16 cellular contexts compared by ENCODE assay signal in the genomic region with DNA sequence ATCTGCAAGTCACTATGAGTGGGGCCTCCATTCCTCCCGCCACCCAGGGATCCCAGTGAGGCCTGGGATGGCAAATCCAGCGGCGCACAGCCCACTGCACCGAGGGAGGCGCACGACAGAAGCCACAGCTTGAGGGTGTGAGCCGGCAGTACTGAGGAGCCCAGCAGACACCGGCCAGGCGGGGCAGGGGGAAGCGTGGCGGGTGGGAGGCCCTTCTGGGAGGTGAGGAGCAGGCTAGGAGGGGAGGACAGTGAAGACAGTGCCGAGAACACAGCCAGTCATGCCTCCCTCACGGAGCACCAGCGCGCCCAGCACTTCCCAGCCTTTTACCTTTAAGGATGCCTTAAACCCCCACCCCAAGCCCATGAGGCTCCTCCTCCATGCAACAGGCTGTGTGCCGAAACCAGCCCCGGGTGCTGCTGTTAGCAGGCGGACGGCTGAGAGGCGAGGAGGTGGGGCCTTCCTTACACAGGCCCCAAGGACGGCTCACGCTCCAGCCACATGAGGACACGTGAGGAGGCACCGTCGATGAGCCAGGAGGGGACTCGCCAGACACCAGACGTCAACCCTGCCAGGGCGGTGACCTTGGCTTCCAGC.
DNase-seq lines count a peak whose midpoint lies in the region; ATAC-seq, FAIRE-seq and TF ChIP-seq lines count a peak whose summit lies in the region.
"Had no signal": no experiment of that assay in that cellular context is flagged by ENCODE, and none has a peak within 500 bp of the region (broad histone marks: within the 10 kb centered on the region; RNA-seq: fewer than 3 reads in every experiment).

No MANE protein-coding gene starts in this region.

- TF ChIP-seq POLR2A in HepG2 (IDR thresholded peaks at IDR 0.05; ENCODE audit: insufficient read depth in 1 of 2, low read depth in 2 of 2, low read length in 2 of 2), result no peak
- no peak for TF ChIP-seq POLR2A in right lobe of liver (IDR thresholded peaks at IDR 0.05)

- H3K27ac ChIP-seq in HepG2 (ENCODE audit: extremely low read length, insufficient read depth, low read length) (no peak overlapping the region), right lobe of liver (no peak overlapping the region), endodermal cell (ENCODE audit: low read depth, low read length) (no peak overlapping the region)
- H3K27ac ChIP-seq: A549, C4-2B, PC-9, RWPE1, SJSA1 had no signal

- intact Hi-C loops in HepG2 (cut with micrococcal nuclease; ENCODE audit: unreplicated experiment), result no loop called here
- intact Hi-C loops in right lobe of liver (cut with DNase I), result no loop called here

- H2AFZ ChIP-seq in HepG2 (ENCODE audit: low read length), result no peak overlapping the region
- H2AFZ ChIP-seq: PC-9 had no signal

- H3K4me1 ChIP-seq in HepG2 (ENCODE audit: insufficient read depth, low read length), result no peaks in the 10 kb centered on the region
- H3K4me1 ChIP-seq in right lobe of liver, result no peaks in the 10 kb centered on the region
- H3K4me1 ChIP-seq in endodermal cell (ENCODE audit: control insufficient read depth, insufficient read depth, low read length), result no peaks in the 10 kb centered on the region
- H3K4me1 ChIP-seq: A549, SJSA1 had no signal

- peaks cover 8% of the 10 kb centered on the region for H3K4me1 Mint-ChIP-seq in endodermal cell

- peak; percentile 10; the same call in 1 of the 3 replicates for ATAC-seq in HepG2
- no peak for ATAC-seq in right lobe of liver
- no peak for ATAC-seq in GM21737 (IDR thresholded peaks at IDR 0.05; ENCODE audit: unreplicated experiment)
- ATAC-seq in HG02970 (IDR thresholded peaks at IDR 0.05; ENCODE audit: low FRiP score, unreplicated experiment), result no peak
- ATAC-seq: A549 had no signal

- no peaks in the 10 kb centered on the region for H3K79me2 ChIP-seq in HepG2 (ENCODE audit: insufficient read depth, low read length)

- H3K4me3 ChIP-seq in HepG2 (replicated peaks in 1 of 3; ENCODE audit: insufficient read depth in 1 of 3, low read depth in 2 of 3, low read length in 3 of 3), result no peak overlapping the region
- H3K4me3 ChIP-seq in right lobe of liver, result no peak overlapping the region
- no peak overlapping the region for H3K4me3 ChIP-seq in endodermal cell (ENCODE audit: low read length)
- H3K4me3 ChIP-seq: A549, PC-9, SJSA1 had no signal

- no peaks in the 10 kb centered on the region for H3K36me3 ChIP-seq in HepG2 (replicated peaks in 1 of 2; ENCODE audit: control insufficient read depth in 1 of 2, insufficient read depth in 2 of 2, low read length in 2 of 2)
- no peaks in the 10 kb centered on the region for H3K36me3 ChIP-seq in right lobe of liver
- no peaks in the 10 kb centered on the region for H3K36me3 ChIP-seq in endodermal cell (ENCODE audit: control insufficient read depth, insufficient read depth, low read length)
- H3K36me3 ChIP-seq: SJSA1 had no signal

- no peak for TF ChIP-seq RAD21 in HepG2 (CRISPR knock-in tag; IDR thresholded peaks at IDR 0.05)

- H3K9ac ChIP-seq in HepG2 (ENCODE audit: insufficient read depth, low read depth, low read length) (no peak overlapping the region), endodermal cell (ENCODE audit: extremely low read depth, low read length, poor library complexity, severe bottlenecking) (no peak overlapping the region)

- FAIRE-seq in HepG2 (lab: Jason Lieb, UNC), result no peak
- FAIRE-seq: A549 had no signal

- DNase-seq in HepG2 (ENCODE audit: low spot score) (no peak), right lobe of liver (no peak), endodermal cell (peak; percentile 38), retina (peak; percentile 12), NCI-H1105 treated with DMSO at 0.1 percent for 48 hours (lab: John Stamatoyannopoulos, UW) (no peak)
- DNase-seq: KBM-7, NCI-H187 treated with DMSO at 0.1 percent for 48 hours, NCI-H345, NCI-H526, PC-9 had no signal

- H3K27ac Mint-ChIP-seq in endodermal cell, result no peak overlapping the region

- H3K27me3 Mint-ChIP-seq in endodermal cell (ENCODE audit: insufficient read depth), result peaks cover 2% of the 10 kb centered on the region

- CTCF ChIA-PET in HepG2 (lab: Yijun Ruan, JAX; ENCODE audit: low intra/inter-chr PET ratio, low total read pairs), result no interaction called here

- H3K9me3 Mint-ChIP-seq in endodermal cell, result peaks cover 43% of the 10 kb centered on the region

- POLR2A ChIA-PET in HepG2 (lab: Yijun Ruan, JAX), result no interaction called here

- no peak overlapping the region for H3K4me3 Mint-ChIP-seq in endodermal cell

- no peaks in the 10 kb centered on the region for H3K27me3 ChIP-seq in HepG2 (ENCODE audit: control insufficient read depth in 1 of 2, insufficient read depth in 2 of 2, low read length in 2 of 2)
- no peaks in the 10 kb centered on the region for H3K27me3 ChIP-seq in right lobe of liver
- no peaks in the 10 kb centered on the region for H3K27me3 ChIP-seq in endodermal cell (ENCODE audit: control insufficient read depth, insufficient read depth, low read length, poor library complexity, severe bottlenecking)
- H3K27me3 ChIP-seq: SJSA1 had no signal

- no peak overlapping the region for H3K4me2 ChIP-seq in HepG2 (ENCODE audit: low read depth, low read length)
- H3K4me2 ChIP-seq: A549, PC-9 had no signal

- TF ChIP-seq EP300 in HepG2 (IDR thresholded peaks at IDR 0.05; ENCODE audit: low read depth in 2 of 2, low read length in 2 of 2), result no peak
- no peak for TF ChIP-seq EP300 in HepG2 (CRISPR knock-in tag; IDR thresholded peaks at IDR 0.05; ENCODE audit: borderline replicate concordance)

- H3K36me3 Mint-ChIP-seq in endodermal cell (ENCODE audit: low read depth), result peaks cover 9% of the 10 kb centered on the region

- WGBS in HepG2 (ENCODE audit: low lambda C conversion rate), result 76% methylated on average over 26 of the region's 28 CpGs
- WGBS in right lobe of liver (ENCODE audit: insufficient coverage, low coverage, low lambda C conversion rate, missing lambda C conversion rate), result 86% methylated on average over 9 of the region's 28 CpGs
- WGBS in endodermal cell (ENCODE audit: insufficient coverage in 1 of 2, insufficient read length in 1 of 2), 2 experiments, result 85 to 87% methylated on average over 27 to 28 of the region's 28 CpGs

- no TSS peak for BruUV-seq in HepG2 (replicated peaks; lab: Mats Ljungman, UMichigan)

- in situ Hi-C loops in HepG2 (cut with HindIII; ENCODE audit: extremely low pct_ligation_motif_present, low pct_unique_long_range_greater_than_20kb), result no loop called here

- H3K9me3 ChIP-seq in HepG2 (ENCODE audit: low read length) (peaks cover 11% of the 10 kb centered on the region), right lobe of liver (no peaks in the 10 kb centered on the region), endodermal cell (ENCODE audit: control insufficient read depth, low read length) (peaks cover 70% of the 10 kb centered on the region)

- peaks cover 40% of the 10 kb centered on the region for H4K20me1 ChIP-seq in HepG2 (ENCODE audit: insufficient read depth, low read length)

- TF ChIP-seq CTCF in HepG2 (CRISPR knock-in tag; IDR thresholded peaks at IDR 0.05) (no peak), right lobe of liver (IDR thresholded peaks at IDR 0.05) (no peak), endodermal cell (conservative IDR thresholded peaks at IDR 0.05) (no peak)

TF ChIP-seq in HepG2, 621 proteins besides CTCF, POLR2A, EP300 and RAD21 (continues in another document):
- TF ChIP-seq SETDB1 (CRISPR knock-in tag; IDR thresholded peaks at IDR 0.05; ENCODE audit: borderline replicate concordance), result no peak
- no peak for TF ChIP-seq MAFF (IDR thresholded peaks at IDR 0.05; ENCODE audit: low read depth, low read length)
- TF ChIP-seq FOXP1 (IDR thresholded peaks at IDR 0.05), result no peak
- no peak for TF ChIP-seq FOXP1 (CRISPR knock-in tag; IDR thresholded peaks at IDR 0.05)
- TF ChIP-seq, protein P1, sequence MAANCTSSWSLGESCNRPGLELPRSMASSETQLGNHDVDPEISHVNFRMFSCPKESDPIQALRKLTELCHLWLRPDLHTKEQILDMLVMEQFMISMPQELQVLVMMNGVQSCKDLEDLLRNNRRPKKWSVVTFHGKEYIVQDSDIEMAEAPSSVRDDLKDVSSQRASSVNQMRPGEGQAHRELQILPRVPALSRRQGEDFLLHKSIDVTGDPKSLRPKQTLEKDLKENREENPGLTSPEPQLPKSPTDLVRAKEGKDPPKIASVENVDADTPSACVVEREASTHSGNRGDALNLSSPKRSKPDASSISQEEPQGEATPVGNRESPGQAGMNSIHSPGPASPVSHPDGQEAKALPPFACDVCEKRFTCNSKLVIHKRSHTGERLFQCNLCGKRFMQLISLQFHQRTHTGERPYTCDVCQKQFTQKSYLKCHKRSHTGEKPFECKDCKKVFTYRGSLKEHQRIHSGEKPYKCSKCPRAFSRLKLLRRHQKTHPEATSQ (CRISPR knock-in tag; IDR thresholded peaks at IDR 0.05; ENCODE audit: borderline replicate concordance), result no peak
- no peak for TF ChIP-seq ZNF235 (CRISPR knock-in tag; IDR thresholded peaks at IDR 0.05; ENCODE audit: borderline replicate concordance)
- no peak for TF ChIP-seq NFIB (CRISPR knock-in tag; IDR thresholded peaks at IDR 0.05; ENCODE audit: borderline replicate concordance)
- no peak for TF ChIP-seq ZNF776 (CRISPR knock-in tag; IDR thresholded peaks at IDR 0.05)
- no peak for TF ChIP-seq TARDBP (CRISPR knock-in tag; IDR thresholded peaks at IDR 0.05)
- no peak for TF ChIP-seq ZNF256 (CRISPR knock-in tag; conservative IDR thresholded peaks at IDR 0.05)
- TF ChIP-seq SMAD1 (CRISPR knock-in tag; IDR thresholded peaks at IDR 0.05; ENCODE audit: borderline replicate concordance, low read depth), result no peak
- TF ChIP-seq, protein P2, sequence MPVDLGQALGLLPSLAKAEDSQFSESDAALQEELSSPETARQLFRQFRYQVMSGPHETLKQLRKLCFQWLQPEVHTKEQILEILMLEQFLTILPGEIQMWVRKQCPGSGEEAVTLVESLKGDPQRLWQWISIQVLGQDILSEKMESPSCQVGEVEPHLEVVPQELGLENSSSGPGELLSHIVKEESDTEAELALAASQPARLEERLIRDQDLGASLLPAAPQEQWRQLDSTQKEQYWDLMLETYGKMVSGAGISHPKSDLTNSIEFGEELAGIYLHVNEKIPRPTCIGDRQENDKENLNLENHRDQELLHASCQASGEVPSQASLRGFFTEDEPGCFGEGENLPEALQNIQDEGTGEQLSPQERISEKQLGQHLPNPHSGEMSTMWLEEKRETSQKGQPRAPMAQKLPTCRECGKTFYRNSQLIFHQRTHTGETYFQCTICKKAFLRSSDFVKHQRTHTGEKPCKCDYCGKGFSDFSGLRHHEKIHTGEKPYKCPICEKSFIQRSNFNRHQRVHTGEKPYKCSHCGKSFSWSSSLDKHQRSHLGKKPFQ (CRISPR knock-in tag; IDR thresholded peaks at IDR 0.05; ENCODE audit: insufficient replicate concordance), result no peak

Comparison
In these comparisons a context has a peak if more than half of its experiments do, and no peak if none do; other contexts are left out.
1. DNase-seq: peak in endodermal cell (single experiment) and retina (single experiment); none in HepG2 (single experiment), right lobe of liver (0 of 3) and NCI-H1105 treated with DMSO at 0.1 percent for 48 hours (single experiment).